ENCODE assay signal across 30 cellular contexts in genomic region chr17:79223953-79224352, GRCh38.
"Had no signal": no experiment of that assay in that cellular context is flagged by ENCODE, and none has a peak within 500 bp of the region (broad histone marks: within the 10 kb centered on the region; RNA-seq: fewer than 3 reads in every experiment).

No MANE protein-coding gene starts in this region.

- DNase-seq: activated CD4-positive, alpha-beta memory T cell treated with anti-CD3 and anti-CD28 coated beads, Interleukin-2, amount 10 ng/mL, durations not matched to agents 7 days and 5 days; activated CD4-positive, alpha-beta T cell treated with anti-CD3 and anti-CD28 coated beads for 1 hour; activated CD4-positive, alpha-beta T cell treated with anti-CD3 and anti-CD28 coated beads, Interleukin-2, amount 10 ng/mL, durations not matched to agents 7 days and 5 days; activated CD8-positive, alpha-beta memory T cell treated with anti-CD3 and anti-CD28 coated beads, Interleukin-2, amount 50 U/mL, for 48 hours; activated gamma-delta T cell; activated naive CD4-positive, alpha-beta T cell treated with anti-CD3 and anti-CD28 coated beads, Interleukin-2, amount 10 ng/mL, durations not matched to agents 7 days and 5 days; activated naive CD8-positive, alpha-beta T cell treated with anti-CD3 and anti-CD28 coated beads, Interleukin-2, amount 10 ng/mL, durations not matched to agents 7 days and 5 days; activated T-cell treated with anti-CD3 and anti-CD28 coated beads, Interleukin-2, amount 50 U/mL, for 24 hours; brain microvascular endothelial cell; effector CD8-positive, alpha-beta T cell; head of caudate nucleus; hippocampal formation; left cardiac atrium; mammary epithelial cell; naive thymus-derived CD4-positive, alpha-beta T cell; pancreas; sigmoid colon; small intestine; stimulated activated CD4-positive, alpha-beta T cell treated with anti-CD3 and anti-CD28 coated beads, Interleukin-4, amount 100 ng/mL, for 24 hours; T-helper 2 cell; trophoblast cell had no signal

- H3K36me3 ChIP-seq: ascending aorta, brain microvascular endothelial cell, gastroesophageal sphincter, pancreas, prostate gland, thoracic aorta had no signal

- H3K27ac Mint-ChIP-seq: activated CD4-positive, alpha-beta memory T cell treated with anti-CD3 and anti-CD28 coated beads, Interleukin-2, amount 10 ng/mL, durations not matched to agents 7 days and 5 days; activated CD4-positive, alpha-beta T cell treated with anti-CD3 and anti-CD28 coated beads, Interleukin-2, amount 10 ng/mL, durations not matched to agents 7 days and 5 days; activated naive CD4-positive, alpha-beta T cell treated with anti-CD3 and anti-CD28 coated beads, Interleukin-2, amount 10 ng/mL, durations not matched to agents 7 days and 5 days; activated naive CD8-positive, alpha-beta T cell treated with anti-CD3 and anti-CD28 coated beads, Interleukin-2, amount 10 ng/mL, durations not matched to agents 7 days and 5 days; activated T-cell treated with anti-CD3 and anti-CD28 coated beads, Interleukin-2, amount 50 U/mL, for 24 hours; naive thymus-derived CD4-positive, alpha-beta T cell; stimulated activated effector memory CD8-positive, alpha-beta T cell treated with anti-CD3 and anti-CD28 coated beads, Interleukin-12 subunit alpha, Interleukin-12 subunit beta, amount 100 ng/mL, for 72 hours; stimulated activated naive CD8-positive, alpha-beta T cell treated with anti-CD3 and anti-CD28 coated beads, Interleukin-15, Interleukin-2, amounts not matched to agents 100 ng/mL and 50 ng/mL, for 24 hours; WTC11 had no signal

- H3K27ac ChIP-seq: ascending aorta, brain microvascular endothelial cell, gastroesophageal sphincter, pancreas, prostate gland, sigmoid colon, thoracic aorta had no signal

- ATAC-seq: gastroesophageal sphincter; left cardiac atrium; naive thymus-derived CD4-positive, alpha-beta T cell; pancreas; stimulated activated effector memory CD8-positive, alpha-beta T cell treated with anti-CD3 and anti-CD28 coated beads, Interleukin-12 subunit alpha, Interleukin-12 subunit beta, amount 100 ng/mL, for 72 hours; WTC11 had no signal

- H3K9me3 Mint-ChIP-seq: activated CD4-positive, alpha-beta memory T cell treated with anti-CD3 and anti-CD28 coated beads, Interleukin-2, amount 10 ng/mL, durations not matched to agents 7 days and 5 days; activated CD4-positive, alpha-beta T cell treated with anti-CD3 and anti-CD28 coated beads, Interleukin-2, amount 10 ng/mL, durations not matched to agents 7 days and 5 days; activated naive CD4-positive, alpha-beta T cell treated with anti-CD3 and anti-CD28 coated beads, Interleukin-2, amount 10 ng/mL, durations not matched to agents 7 days and 5 days; activated naive CD8-positive, alpha-beta T cell treated with anti-CD3 and anti-CD28 coated beads, Interleukin-2, amount 10 ng/mL, durations not matched to agents 7 days and 5 days; activated T-cell treated with anti-CD3 and anti-CD28 coated beads, Interleukin-2, amount 50 U/mL, for 24 hours; stimulated activated effector memory CD8-positive, alpha-beta T cell treated with anti-CD3 and anti-CD28 coated beads, Interleukin-12 subunit alpha, Interleukin-12 subunit beta, amount 100 ng/mL, for 72 hours; stimulated activated naive CD8-positive, alpha-beta T cell treated with anti-CD3 and anti-CD28 coated beads, Interleukin-15, Interleukin-2, amounts not matched to agents 100 ng/mL and 50 ng/mL, for 24 hours; WTC11 had no signal

- FAIRE-seq: colon, keratinocyte, pancreas, small intestine had no signal

- H3K4me3 ChIP-seq: ascending aorta, gastroesophageal sphincter, pancreas, prostate gland, sigmoid colon, thoracic aorta had no signal

- H3K36me3 Mint-ChIP-seq: activated naive CD4-positive, alpha-beta T cell treated with anti-CD3 and anti-CD28 coated beads, Interleukin-2, amount 10 ng/mL, durations not matched to agents 7 days and 5 days; activated naive CD8-positive, alpha-beta T cell treated with anti-CD3 and anti-CD28 coated beads, Interleukin-2, amount 10 ng/mL, durations not matched to agents 7 days and 5 days; WTC11 had no signal

- H3K4me3 Mint-ChIP-seq: activated CD4-positive, alpha-beta memory T cell treated with anti-CD3 and anti-CD28 coated beads, Interleukin-2, amount 10 ng/mL, durations not matched to agents 7 days and 5 days; activated CD4-positive, alpha-beta T cell treated with anti-CD3 and anti-CD28 coated beads, Interleukin-2, amount 10 ng/mL, durations not matched to agents 7 days and 5 days; activated naive CD4-positive, alpha-beta T cell treated with anti-CD3 and anti-CD28 coated beads, Interleukin-2, amount 10 ng/mL, durations not matched to agents 7 days and 5 days; activated naive CD8-positive, alpha-beta T cell treated with anti-CD3 and anti-CD28 coated beads, Interleukin-2, amount 10 ng/mL, durations not matched to agents 7 days and 5 days; activated T-cell treated with anti-CD3 and anti-CD28 coated beads, Interleukin-2, amount 50 U/mL, for 24 hours; naive thymus-derived CD4-positive, alpha-beta T cell; stimulated activated effector memory CD8-positive, alpha-beta T cell treated with anti-CD3 and anti-CD28 coated beads, Interleukin-12 subunit alpha, Interleukin-12 subunit beta, amount 100 ng/mL, for 72 hours; stimulated activated naive CD8-positive, alpha-beta T cell treated with anti-CD3 and anti-CD28 coated beads, Interleukin-15, Interleukin-2, amounts not matched to agents 100 ng/mL and 50 ng/mL, for 24 hours; WTC11 had no signal

- H3K4me1 ChIP-seq: ascending aorta, pancreas, prostate gland had no signal

- H3K9me3 ChIP-seq: ascending aorta, gastroesophageal sphincter, pancreas, prostate gland, sigmoid colon, thoracic aorta had no signal
